ENCODE assay signal across 8 cellular contexts in genomic region chr2:47903781-47904447, GRCh38. TPM values are rescaled to one million over a fixed set of nuclear protein-coding genes. Genes with fewer than 3 reads are reported as not detected.
DNase-seq lines count a peak whose midpoint lies in the region; ATAC-seq and TF ChIP-seq lines count a peak whose summit lies in the region.

No MANE protein-coding gene starts in this region.

- no peak overlapping the region for H2AK9ac ChIP-seq in IMR-90 (replicated peaks; ENCODE audit: low read depth, low read length, poor library complexity)

- H2BK5ac ChIP-seq in IMR-90 (ENCODE audit: low read depth, low read length, poor library complexity, severe bottlenecking), result peak overlapping the region; percentile 80

- no peak overlapping the region for H4K8ac ChIP-seq in IMR-90 (ENCODE audit: low read depth in 2 of 2, low read length in 2 of 2)

- H3K4me3 ChIP-seq in ACC112 (ENCODE audit: low read depth, low read length) (peak overlapping the region; percentile 82), IMR-90 (ENCODE audit: insufficient read depth, low read depth, low read length) (peak overlapping the region; percentile 96), cardiac fibroblast (replicated peaks in 1 of 2; ENCODE audit: low read depth in 2 of 2, low read length in 2 of 2) (peak overlapping the region; percentile 85 to 87), mononuclear cell (ENCODE audit: low read length) (peak overlapping the region; percentile 87)

- peak overlapping the region; percentile 81; the same call in 1 of the 2 replicates for H3K14ac ChIP-seq in IMR-90 (replicated peaks; ENCODE audit: low read depth, low read length)

- DNase-seq in IMR-90 (no peak), cardiac fibroblast (ENCODE audit: low read depth in 2 of 2) (peak in 1 of 2 donors; percentile 18), CD1c-positive myeloid dendritic cell (ENCODE audit: extremely low spot score) (no peak), AML-193 (lab: John Stamatoyannopoulos, UW) (no peak), posterior vena cava (ENCODE audit: low spot score) (no peak)

- no peak for TF ChIP-seq POLR2A in IMR-90 (IDR thresholded peaks at IDR 0.05; ENCODE audit: low read depth, low read length)

- H2AK5ac ChIP-seq in IMR-90 (ENCODE audit: low read depth, low read length), result 0 out of 2 replicates have a peak overlapping the region, but pooled peaks have one; percentile 7

- TF ChIP-seq RAD21 in IMR-90 (IDR thresholded peaks at IDR 0.05; ENCODE audit: low read length), result no peak

- POLR2A ChIA-PET in IMR-90 (lab: Charles Lee; ENCODE audit: unreplicated experiment), result no interaction called here

- BruUV-seq in IMR-90 (replicated peaks; lab: Mats Ljungman, UMichigan), result TSS peak; percentile 15

- peak overlapping the region; percentile 65; the same call in 1 of the 2 replicates for H3K27ac ChIP-seq in ACC112 (ENCODE audit: low read depth, low read length)
- peak overlapping the region; percentile 84 for H3K27ac ChIP-seq in IMR-90 (ENCODE audit: insufficient read depth, low read length)

- no peak overlapping the region for H2BK15ac ChIP-seq in IMR-90 (ENCODE audit: low read depth, low read length)

- in situ Hi-C loops in IMR-90 (cut with MboI; ENCODE audit: low sequenced_read_pairs), result no loop called here

- peak overlapping the region; percentile 9; the same call in 1 of the 2 replicates for H3K56ac ChIP-seq in IMR-90 (ENCODE audit: extremely low read depth, insufficient read depth, low read length)

- H3K18ac ChIP-seq in IMR-90 (ENCODE audit: low read depth, low read length), result peak overlapping the region; percentile 27; the same call in 1 of the 2 replicates

- H3K4me1 ChIP-seq in ACC112 (ENCODE audit: control insufficient read depth, insufficient read depth, low read length, unreplicated experiment), result peaks cover 17% of the 10 kb centered on the region
- no peaks in the 10 kb centered on the region; the same call in 1 of the 2 replicates for H3K4me1 ChIP-seq in IMR-90 (ENCODE audit: control insufficient read depth, insufficient read depth, low read length)
- H3K4me1 ChIP-seq in mononuclear cell (ENCODE audit: insufficient read depth, low read length), result peaks cover 27% of the 10 kb centered on the region

- H3K27me3 ChIP-seq in ACC112 (ENCODE audit: insufficient read depth, low read length) (no peaks in the 10 kb centered on the region), IMR-90 (ENCODE audit: control insufficient read depth, insufficient read depth, low read length) (no peaks in the 10 kb centered on the region), mononuclear cell (ENCODE audit: insufficient read depth, low read length) (no peaks in the 10 kb centered on the region)

- intact Hi-C loops in IMR-90 (cut with micrococcal nuclease) (loop anchor here (5.0 kb wide), 1 partner anchor 47 kb away; no protein-coding TSS in a partner anchor), posterior vena cava (cut with DNase I) (no loop called here)

- H3K79me1 ChIP-seq in IMR-90 (ENCODE audit: low read depth in 1 of 2, low read length in 2 of 2), result peaks cover 3 to 10% of the 10 kb centered on the region in 2 experiments; a peak in 3 of 4 replicates

- peak overlapping the region; percentile 98 for H3K4me2 ChIP-seq in IMR-90 (ENCODE audit: low read depth, low read length)

- H2BK120ac ChIP-seq in IMR-90 (ENCODE audit: low read depth, low read length), result no peak overlapping the region

- no peak overlapping the region for H2BK20ac ChIP-seq in IMR-90 (ENCODE audit: low read depth, low read length)

- H3K9ac ChIP-seq in IMR-90 (ENCODE audit: low read depth, low read length), result peak overlapping the region; percentile 96

- H3K4ac ChIP-seq in IMR-90 (ENCODE audit: low read depth, low read length), result no peak overlapping the region; the same call in 1 of the 2 replicates

- H4K20me1 ChIP-seq in IMR-90 (ENCODE audit: insufficient read depth, low read length), result peaks cover 50% of the 10 kb centered on the region

- H3K36me3 ChIP-seq in ACC112 (ENCODE audit: insufficient read depth, low read length) (no peaks in the 10 kb centered on the region), IMR-90 (ENCODE audit: control insufficient read depth, insufficient read depth, low read length) (no peaks in the 10 kb centered on the region)

- H2AFZ ChIP-seq in ACC112 (ENCODE audit: low read length, unreplicated experiment), result no peak overlapping the region
- H2AFZ ChIP-seq in IMR-90 (replicated peaks; ENCODE audit: low read length, poor library complexity), result no peak overlapping the region

- no peaks in the 10 kb centered on the region; the same call in 1 of the 2 replicates for H3K9me1 ChIP-seq in IMR-90 (ENCODE audit: insufficient read depth, low read length)

- H4K5ac ChIP-seq in IMR-90 (ENCODE audit: low read depth, low read length), result no peak overlapping the region

- CTCF ChIA-PET in IMR-90 (lab: Yijun Ruan, JAX), result interaction anchor here (0.5 to 0.6 kb wide), 2 partner anchors 61 to 231 kb away, joined by 5 to 6 read pairs; no protein-coding TSS in a partner anchor

- no peak for ATAC-seq in IMR-90 (ENCODE audit: low read depth)
- ATAC-seq in GM18907 (IDR thresholded peaks at IDR 0.05; ENCODE audit: unreplicated experiment), result no peak

- H3K79me2 ChIP-seq in ACC112 (ENCODE audit: control insufficient read depth, insufficient read depth, low read length, unreplicated experiment), result peaks cover 62% of the 10 kb centered on the region

- no peak overlapping the region for H4K91ac ChIP-seq in IMR-90 (ENCODE audit: insufficient read depth, low read depth, low read length)

- no peaks in the 10 kb centered on the region for H3K9me3 ChIP-seq in IMR-90 (ENCODE audit: control insufficient read depth, insufficient read depth, low read length)
- H3K9me3 ChIP-seq in mononuclear cell (ENCODE audit: low read depth, low read length), result no peaks in the 10 kb centered on the region

- no CpG with 5 or more reads among the region's 9 CpGs for WGBS in IMR-90 (ENCODE audit: extremely low coverage in 2 of 2, insufficient read length in 1 of 2), 2 experiments

- TF ChIP-seq CTCF in IMR-90 (conservative IDR thresholded peaks at IDR 0.05; ENCODE audit: low read depth, low read length), result no peak
- TF ChIP-seq CTCF in cardiac fibroblast (IDR thresholded peaks at IDR 0.05; ENCODE audit: low read depth, low read length), result no peak

- dilution Hi-C loops in IMR-90 (cut with HindIII; ENCODE audit: low sequenced_read_pairs, unreplicated experiment), result no loop called here

- peak overlapping the region; percentile 46 for H3K23ac ChIP-seq in IMR-90 (ENCODE audit: low read depth, low read length)

TF ChIP-seq in IMR-90, 13 proteins besides CTCF, POLR2A, EP300 and RAD21:
- TF ChIP-seq CEBPB (IDR thresholded peaks at IDR 0.05; ENCODE audit: low read depth, low read length), result peak; percentile 69
- no peak for TF ChIP-seq MXI1 (IDR thresholded peaks at IDR 0.05; ENCODE audit: borderline replicate concordance, low read depth, low read length)

RNA-seq across cellular contexts. Expression of gene FBXO11, which starts 2.4 kb away (rescaled TPM):
- 27.1 and 32.2 TPM in 2 replicates for total RNA-seq in IMR-90 (2012; rRNA removed)
- polyA plus RNA-seq in IMR-90 (2012; rRNA removed), result 21.0 and 29.6 TPM in 2 replicates
- 6.6 and 21.7 TPM in 2 replicates for polyA plus RNA-seq in IMR-90 (2012; cell fraction: cytosol; rRNA removed)
- polyA plus RNA-seq in IMR-90 (2012; cell fraction: nucleus; rRNA removed; ENCODE audit: low replicate concordance), result 9.6 and 93.3 TPM in 2 replicates
- total RNA-seq in mononuclear cell, result 121 TPM
- total RNA-seq in posterior vena cava, result 10 to 100 TPM; 61.2 to 64.6 TPM
